ENCODE assay signal across 1 cellular context in the genomic region with DNA sequence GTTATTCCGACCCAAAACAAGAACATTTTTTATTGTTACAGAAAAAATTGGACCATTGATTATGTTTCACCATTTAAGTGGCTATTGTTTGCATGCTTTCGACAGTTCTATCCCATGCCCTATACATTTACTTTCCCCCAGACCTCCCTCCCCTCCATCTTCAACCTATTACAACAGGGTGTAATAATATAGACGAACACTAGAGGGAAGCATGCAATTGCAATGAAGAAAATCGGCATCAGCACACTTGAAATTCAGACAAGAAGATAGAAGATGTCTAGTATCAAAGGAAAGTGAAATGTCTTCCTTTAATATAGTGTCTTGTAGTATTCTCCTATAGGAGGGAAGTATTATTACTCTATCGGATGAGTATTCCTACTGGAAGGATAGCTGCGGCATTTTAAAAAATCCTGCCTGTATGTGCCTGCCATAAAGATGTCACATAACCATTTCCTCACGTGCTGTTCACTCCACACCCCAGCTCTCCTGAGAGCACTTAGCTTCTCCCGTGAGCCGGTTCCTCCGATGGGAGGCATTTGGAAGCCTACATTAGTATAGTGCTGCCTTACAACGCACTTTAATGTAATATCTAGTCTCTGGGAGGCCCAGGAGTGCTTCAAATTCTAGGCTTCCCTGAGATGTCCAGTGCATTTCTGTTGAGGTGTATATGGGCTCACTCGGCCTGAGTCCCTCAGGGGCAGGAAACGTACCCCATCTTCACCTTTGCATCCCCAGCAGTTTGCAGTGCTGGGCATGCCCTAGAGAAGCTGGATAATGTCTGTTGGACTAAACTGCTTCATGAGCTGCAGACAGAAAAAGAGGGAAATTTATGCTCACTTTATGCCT.
TF ChIP-seq lines count a peak whose summit lies in the region.

No MANE protein-coding gene starts in this region.

TF ChIP-seq in HepG2, 621 proteins besides CTCF, POLR2A, EP300 and RAD21 (continued from another document):
- TF ChIP-seq, protein P1, sequence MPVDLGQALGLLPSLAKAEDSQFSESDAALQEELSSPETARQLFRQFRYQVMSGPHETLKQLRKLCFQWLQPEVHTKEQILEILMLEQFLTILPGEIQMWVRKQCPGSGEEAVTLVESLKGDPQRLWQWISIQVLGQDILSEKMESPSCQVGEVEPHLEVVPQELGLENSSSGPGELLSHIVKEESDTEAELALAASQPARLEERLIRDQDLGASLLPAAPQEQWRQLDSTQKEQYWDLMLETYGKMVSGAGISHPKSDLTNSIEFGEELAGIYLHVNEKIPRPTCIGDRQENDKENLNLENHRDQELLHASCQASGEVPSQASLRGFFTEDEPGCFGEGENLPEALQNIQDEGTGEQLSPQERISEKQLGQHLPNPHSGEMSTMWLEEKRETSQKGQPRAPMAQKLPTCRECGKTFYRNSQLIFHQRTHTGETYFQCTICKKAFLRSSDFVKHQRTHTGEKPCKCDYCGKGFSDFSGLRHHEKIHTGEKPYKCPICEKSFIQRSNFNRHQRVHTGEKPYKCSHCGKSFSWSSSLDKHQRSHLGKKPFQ (CRISPR knock-in tag; IDR thresholded peaks at IDR 0.05; ENCODE audit: insufficient replicate concordance), result no peak
- TF ChIP-seq CEBPG (CRISPR knock-in tag; IDR thresholded peaks at IDR 0.05), result peak; percentile 38
- TF ChIP-seq GTF3A (CRISPR knock-in tag; conservative IDR thresholded peaks at IDR 0.05), result no peak
- TF ChIP-seq, protein P2, sequence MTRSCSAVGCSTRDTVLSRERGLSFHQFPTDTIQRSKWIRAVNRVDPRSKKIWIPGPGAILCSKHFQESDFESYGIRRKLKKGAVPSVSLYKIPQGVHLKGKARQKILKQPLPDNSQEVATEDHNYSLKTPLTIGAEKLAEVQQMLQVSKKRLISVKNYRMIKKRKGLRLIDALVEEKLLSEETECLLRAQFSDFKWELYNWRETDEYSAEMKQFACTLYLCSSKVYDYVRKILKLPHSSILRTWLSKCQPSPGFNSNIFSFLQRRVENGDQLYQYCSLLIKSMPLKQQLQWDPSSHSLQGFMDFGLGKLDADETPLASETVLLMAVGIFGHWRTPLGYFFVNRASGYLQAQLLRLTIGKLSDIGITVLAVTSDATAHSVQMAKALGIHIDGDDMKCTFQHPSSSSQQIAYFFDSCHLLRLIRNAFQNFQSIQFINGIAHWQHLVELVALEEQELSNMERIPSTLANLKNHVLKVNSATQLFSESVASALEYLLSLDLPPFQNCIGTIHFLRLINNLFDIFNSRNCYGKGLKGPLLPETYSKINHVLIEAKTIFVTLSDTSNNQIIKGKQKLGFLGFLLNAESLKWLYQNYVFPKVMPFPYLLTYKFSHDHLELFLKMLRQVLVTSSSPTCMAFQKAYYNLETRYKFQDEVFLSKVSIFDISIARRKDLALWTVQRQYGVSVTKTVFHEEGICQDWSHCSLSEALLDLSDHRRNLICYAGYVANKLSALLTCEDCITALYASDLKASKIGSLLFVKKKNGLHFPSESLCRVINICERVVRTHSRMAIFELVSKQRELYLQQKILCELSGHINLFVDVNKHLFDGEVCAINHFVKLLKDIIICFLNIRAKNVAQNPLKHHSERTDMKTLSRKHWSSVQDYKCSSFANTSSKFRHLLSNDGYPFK (CRISPR knock-in tag; IDR thresholded peaks at IDR 0.05; ENCODE audit: borderline replicate concordance), result no peak
- peak; percentile 96 for TF ChIP-seq SMC3 (IDR thresholded peaks at IDR 0.05; ENCODE audit: low read length)
- no peak for TF ChIP-seq ZNF235 (CRISPR knock-in tag; IDR thresholded peaks at IDR 0.05; ENCODE audit: borderline replicate concordance)
- TF ChIP-seq GFI1 (CRISPR knock-in tag; IDR thresholded peaks at IDR 0.05; ENCODE audit: borderline replicate concordance), result 0 out of 2 replicates have a peak, but pooled peaks have one; percentile 38
- TF ChIP-seq, protein P3, sequence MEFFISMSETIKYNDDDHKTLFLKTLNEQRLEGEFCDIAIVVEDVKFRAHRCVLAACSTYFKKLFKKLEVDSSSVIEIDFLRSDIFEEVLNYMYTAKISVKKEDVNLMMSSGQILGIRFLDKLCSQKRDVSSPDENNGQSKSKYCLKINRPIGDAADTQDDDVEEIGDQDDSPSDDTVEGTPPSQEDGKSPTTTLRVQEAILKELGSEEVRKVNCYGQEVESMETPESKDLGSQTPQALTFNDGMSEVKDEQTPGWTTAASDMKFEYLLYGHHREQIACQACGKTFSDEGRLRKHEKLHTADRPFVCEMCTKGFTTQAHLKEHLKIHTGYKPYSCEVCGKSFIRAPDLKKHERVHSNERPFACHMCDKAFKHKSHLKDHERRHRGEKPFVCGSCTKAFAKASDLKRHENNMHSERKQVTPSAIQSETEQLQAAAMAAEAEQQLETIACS (CRISPR knock-in tag; IDR thresholded peaks at IDR 0.05), result no peak
- TF ChIP-seq ELF1 (CRISPR knock-in tag; IDR thresholded peaks at IDR 0.05), result no peak
- 0 out of 2 replicates have a peak, but pooled peaks have one; percentile 31 for TF ChIP-seq RCOR2 (CRISPR knock-in tag; IDR thresholded peaks at IDR 0.05)
- TF ChIP-seq SYNCRIP (IDR thresholded peaks at IDR 0.05; ENCODE audit: insufficient read depth, low read depth, low read length), result no peak
- peak; percentile 96 for TF ChIP-seq STAG1 (CRISPR knock-in tag; IDR thresholded peaks at IDR 0.05)
- TF ChIP-seq NFIC (IDR thresholded peaks at IDR 0.05; ENCODE audit: low read length), result no peak
- TF ChIP-seq BHLHE40 (IDR thresholded peaks at IDR 0.05; ENCODE audit: low read length), result no peak
- TF ChIP-seq U2AF2 (IDR thresholded peaks at IDR 0.05; ENCODE audit: low read depth, low read length), result no peak
- TF ChIP-seq TBX3 (IDR thresholded peaks at IDR 0.05; ENCODE audit: borderline replicate concordance), result no peak
- TF ChIP-seq, protein P4, sequence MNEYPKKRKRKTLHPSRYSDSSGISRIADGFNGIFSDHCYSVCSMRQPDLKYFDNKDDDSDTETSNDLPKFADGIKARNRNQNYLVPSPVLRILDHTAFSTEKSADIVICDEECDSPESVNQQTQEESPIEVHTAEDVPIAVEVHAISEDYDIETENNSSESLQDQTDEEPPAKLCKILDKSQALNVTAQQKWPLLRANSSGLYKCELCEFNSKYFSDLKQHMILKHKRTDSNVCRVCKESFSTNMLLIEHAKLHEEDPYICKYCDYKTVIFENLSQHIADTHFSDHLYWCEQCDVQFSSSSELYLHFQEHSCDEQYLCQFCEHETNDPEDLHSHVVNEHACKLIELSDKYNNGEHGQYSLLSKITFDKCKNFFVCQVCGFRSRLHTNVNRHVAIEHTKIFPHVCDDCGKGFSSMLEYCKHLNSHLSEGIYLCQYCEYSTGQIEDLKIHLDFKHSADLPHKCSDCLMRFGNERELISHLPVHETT (CRISPR knock-in tag; conservative IDR thresholded peaks at IDR 0.05), result no peak
- TF ChIP-seq NFATC3 (CRISPR knock-in tag; IDR thresholded peaks at IDR 0.05), result no peak
- TF ChIP-seq ZNF230 (CRISPR knock-in tag; IDR thresholded peaks at IDR 0.05), result no peak
- 0 out of 2 replicates have a peak, but pooled peaks have one; percentile 50 for TF ChIP-seq ZNF614 (CRISPR knock-in tag; IDR thresholded peaks at IDR 0.05; ENCODE audit: borderline replicate concordance)
TF ChIP-seq in HepG2: peak in this region for 23.
